In the genomic region with DNA sequence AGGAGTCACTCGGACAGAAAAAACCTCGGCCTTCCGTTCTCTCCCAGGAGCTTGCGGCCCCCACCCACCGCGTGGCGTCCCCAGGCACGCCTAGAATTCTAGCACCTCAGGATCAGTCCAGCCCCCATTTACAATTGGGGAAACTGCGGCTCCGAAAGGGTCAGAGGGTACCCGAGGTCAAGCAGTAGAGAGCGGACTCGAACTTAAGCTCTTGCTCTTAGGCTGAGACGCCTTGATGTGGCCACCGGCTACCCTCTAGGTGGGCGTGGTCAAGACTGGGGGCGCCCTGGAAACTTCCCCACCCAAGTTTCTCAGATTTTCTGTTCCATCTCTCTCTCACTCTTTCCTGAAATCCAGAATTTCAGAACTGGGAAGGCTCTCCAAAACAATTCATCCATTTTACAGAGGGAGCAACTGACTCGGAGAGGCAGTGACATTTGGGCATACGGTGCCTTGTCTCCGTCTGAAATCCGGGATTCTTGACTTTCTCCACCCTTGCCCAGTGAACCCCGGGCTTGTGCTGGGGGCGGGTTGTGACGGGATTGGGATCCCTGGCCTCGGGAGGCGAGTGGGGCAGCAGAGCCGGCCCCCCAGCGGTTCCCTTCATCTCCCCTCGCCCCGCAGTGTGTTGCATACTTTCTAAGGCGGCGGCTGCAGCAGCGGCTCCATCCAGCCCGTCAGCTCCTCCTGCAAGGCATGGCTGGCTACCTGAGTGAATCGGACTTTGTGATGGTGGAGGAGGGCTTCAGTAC, we compare ENCODE assay signal across 8 cellular contexts. TPM values are rescaled to one million over a fixed set of nuclear protein-coding genes. Genes with fewer than 3 reads are reported as not detected.
DNase-seq lines count a peak whose midpoint lies in the region; ATAC-seq and TF ChIP-seq lines count a peak whose summit lies in the region.

No MANE protein-coding gene starts in this region.

- H3K9me3 ChIP-seq in AG04450 (ENCODE audit: control insufficient read depth, insufficient read depth, low read length): no peaks in the 10 kb centered on the region; the same call in 1 of the 2 replicates
- H3K9me3 ChIP-seq in MM.1S (replicated peaks; ENCODE audit: insufficient read depth, low read length): no peaks in the 10 kb centered on the region

- POLR2A ChIA-PET in AG04450 (lab: Yijun Ruan, JAX): interaction anchor here (0.8 kb wide), 1 partner anchor 17 kb away, joined by 3 read pairs; no protein-coding TSS in a partner anchor

- H3K4me3 Mint-ChIP-seq in naive B cell: peak overlapping the region; percentile 78 to 90 (median 86)

- CTCF ChIA-PET in AG04450 (lab: Charles Lee): interaction anchor here (0.5 to 7.8 kb wide), 6 partner anchors 14 to 531 kb away, joined by 4 to 67 read pairs (median 11); no protein-coding TSS in a partner anchor

- no peaks in the 10 kb centered on the region for H3K79me2 ChIP-seq in MM.1S (ENCODE audit: low read length)

- no peaks in the 10 kb centered on the region for H3K36me3 Mint-ChIP-seq in naive B cell

- H3K4me2 ChIP-seq in MM.1S (ENCODE audit: low read depth, low read length): peak overlapping the region; percentile 95

- no peaks in the 10 kb centered on the region for H3K9me3 Mint-ChIP-seq in naive B cell

- no peaks in the 10 kb centered on the region for H4K20me1 ChIP-seq in MM.1S (ENCODE audit: insufficient read depth, low read length)

- H3K27ac Mint-ChIP-seq in naive B cell: peak overlapping the region in 3 of 6 donors; percentile 19 to 48 (median 34)

- H3K36me3 ChIP-seq in MM.1S (replicated peaks; ENCODE audit: insufficient read depth, low read length): no peaks in the 10 kb centered on the region

- H3F3A ChIP-seq in MM.1S (ENCODE audit: insufficient read depth, low read length): no peaks in the 10 kb centered on the region

- peaks cover 4% of the 10 kb centered on the region; the same call in 1 of the 2 replicates for H3K4me1 ChIP-seq in MM.1S (ENCODE audit: low read length)

- TF ChIP-seq CTCF in AG04450 (IDR thresholded peaks at IDR 0.05; ENCODE audit: low read depth, low read length): no peak
- no peak for TF ChIP-seq CTCF in MM.1S (IDR thresholded peaks at IDR 0.05; ENCODE audit: low read length)

- no peak for DNase-seq in AG04450 (ENCODE audit: low read depth, low spot score)
- no peak for DNase-seq in MM.1S
- peak; percentile 61 for DNase-seq in ecto neural progenitor cell (ENCODE audit: low spot score)
- DNase-seq in naive B cell: no peak
- no peak for DNase-seq in D341Med (ENCODE audit: low spot score)
- no peak for DNase-seq in NCI-H2196 (lab: John Stamatoyannopoulos, UW; ENCODE audit: unreplicated experiment)

- H3K4me3 ChIP-seq in AG04450 (ENCODE audit: low read depth, low read length): peak overlapping the region; percentile 95
- peak overlapping the region; percentile 79 for H3K4me3 ChIP-seq in MM.1S (ENCODE audit: low read length)

- H3K4me1 Mint-ChIP-seq in naive B cell: peaks cover 14 to 27% (median 20%) of the 10 kb centered on the region in 3 donors

- no peaks in the 10 kb centered on the region for H3K9me2 ChIP-seq in MM.1S (replicated peaks; ENCODE audit: insufficient read depth, low read length)

- H3K27me3 Mint-ChIP-seq in naive B cell: peaks cover 12 to 60% (median 26%) of the 10 kb centered on the region in 3 donors

- H3K27ac ChIP-seq in AG04450 (ENCODE audit: low read depth, low read length): no peak overlapping the region
- H3K27ac ChIP-seq in MM.1S (ENCODE audit: low read length): no peak overlapping the region

- H3K9ac ChIP-seq in MM.1S (ENCODE audit: low read length): peak overlapping the region; percentile 60; the same call in 1 of the 2 replicates

- peak overlapping the region; percentile 91 for H2AFZ ChIP-seq in MM.1S (ENCODE audit: low read length)

- ATAC-seq in naive B cell (ENCODE audit: low read depth in 2 of 2) (no peak), GM21619 (IDR thresholded peaks at IDR 0.05; ENCODE audit: unreplicated experiment) (no peak), HG03457 (IDR thresholded peaks at IDR 0.05; ENCODE audit: unreplicated experiment) (no peak)

- no peaks in the 10 kb centered on the region for H3K27me3 ChIP-seq in AG04450 (ENCODE audit: control insufficient read depth, insufficient read depth, low read length)
- peaks cover 5% of the 10 kb centered on the region; the same call in 1 of the 2 replicates for H3K27me3 ChIP-seq in MM.1S (replicated peaks; ENCODE audit: insufficient read depth, low read length)

RNA-seq across cellular contexts. Expression of gene AZIN2, which starts 0.8 kb away (rescaled TPM):
- 7.0 and 7.8 TPM in 2 replicates for polyA plus RNA-seq in AG04450 (2011; rRNA removed)
- polyA minus RNA-seq in AG04450 (2011; rRNA and poly(A)+ RNA removed): 13.7 and 14.7 TPM in 2 replicates
- 1 to 10 TPM in 1 of 6 donors, under 1 TPM in 4, not detected in 1; 0.05 to 1.9 (median 0.33) TPM for polyA plus RNA-seq in naive B cell (ENCODE audit: low read depth in 6 of 6)

RNA-seq across cellular contexts. Expression of gene AK2, which starts 45.0 kb away (rescaled TPM):
- polyA plus RNA-seq in AG04450 (2011; rRNA removed): 129 TPM in 2 replicates
- 59.6 and 66.6 TPM in 2 replicates for polyA minus RNA-seq in AG04450 (2011; rRNA and poly(A)+ RNA removed)
- 100 to 1,000 TPM; 107 to 151 (median 134) TPM for polyA plus RNA-seq in naive B cell (ENCODE audit: low read depth in 6 of 6)
